Comparison of ENCODE assay signal across 1 cellular context in the genomic region with DNA sequence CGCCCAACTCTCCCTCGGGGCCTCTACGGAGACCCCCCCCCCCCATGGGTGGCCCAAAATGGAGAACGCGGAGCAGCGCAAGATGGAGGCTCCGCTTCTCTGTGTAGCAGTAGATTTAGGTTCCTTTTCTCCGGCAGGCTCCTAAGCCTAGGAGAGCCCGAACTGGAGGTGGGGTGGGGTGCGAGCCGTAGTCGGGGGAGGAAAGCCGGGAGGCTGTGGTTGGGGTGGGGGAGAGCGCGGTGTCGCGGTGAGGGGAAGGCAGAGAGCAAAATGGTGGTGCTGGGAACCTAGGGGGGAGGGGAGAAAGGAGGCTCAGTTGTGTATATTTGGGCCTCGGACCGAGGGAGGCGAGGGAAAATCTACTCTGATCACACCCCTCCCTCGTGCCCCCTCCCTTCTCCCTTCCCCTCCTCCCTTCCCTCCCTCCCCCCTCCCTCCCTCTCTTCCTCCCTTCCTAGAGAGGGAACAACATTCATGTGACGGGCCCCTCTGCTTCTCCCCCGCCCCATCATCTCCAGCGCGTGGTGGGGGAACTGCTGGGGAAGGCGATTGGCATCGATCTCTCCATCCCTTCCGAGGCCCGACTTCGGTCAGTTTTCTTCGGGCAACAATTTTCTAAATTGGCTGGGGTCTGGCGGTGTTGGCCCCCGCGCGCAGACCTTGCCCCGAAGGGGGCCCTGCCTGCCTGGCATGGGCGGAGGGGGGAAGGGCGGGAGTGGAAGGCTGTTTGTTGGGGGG.
TF ChIP-seq lines count a peak whose summit lies in the region.

Gene STAG2, plus strand, starts transcription at position 439 of the 738 bp plus-strand sequence. CDS start 60,922 bp downstream, outside the sequence.

TF ChIP-seq in H1, 55 proteins besides CTCF, POLR2A, EP300 and RAD21 (continued from another document):
- peak; percentile 82; the same call in 1 of the 2 replicates for TF ChIP-seq YY1 (IDR thresholded peaks at IDR 0.05; ENCODE audit: low read depth, low read length)
- TF ChIP-seq, protein P1, sequence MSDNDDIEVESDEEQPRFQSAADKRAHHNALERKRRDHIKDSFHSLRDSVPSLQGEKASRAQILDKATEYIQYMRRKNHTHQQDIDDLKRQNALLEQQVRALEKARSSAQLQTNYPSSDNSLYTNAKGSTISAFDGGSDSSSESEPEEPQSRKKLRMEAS (IDR thresholded peaks at IDR 0.05) = peak; percentile 51
TF ChIP-seq in H1: peak in this region for 7.
